ENCODE assay signal across 8 cellular contexts in genomic region chr11:63937713-63938480, GRCh38. TPM values are rescaled to one million over a fixed set of nuclear protein-coding genes. Genes with fewer than 3 reads are reported as not detected.
A peak's percentile ranks its signal among the peaks of the same experiment; 100 is the strongest.
DNase-seq lines count a peak whose midpoint lies in the region; ATAC-seq and TF ChIP-seq lines count a peak whose summit lies in the region.

No MANE protein-coding gene starts in this region.

- peak; percentile 20 for DNase-seq in DMS153 treated with DMSO at 0.1 percent for 48 hours (lab: John Stamatoyannopoulos, UW; ENCODE audit: unreplicated experiment)
- no peak for DNase-seq in DMS153 (lab: John Stamatoyannopoulos, UW)
- peak; percentile 55 for DNase-seq in NB4 (ENCODE audit: low read depth)
- DNase-seq in body of pancreas, result peak; percentile 17 to 35 (median 24)
- DNase-seq in upper lobe of left lung, result no peak

- H3K9me3 ChIP-seq in body of pancreas (no peaks in the 10 kb centered on the region), liver (ENCODE audit: control insufficient read depth in 4 of 4, low read length in 3 of 4) (no peaks in the 10 kb centered on the region), upper lobe of left lung (no peaks in the 10 kb centered on the region)

- no peak for TF ChIP-seq EP300 in upper lobe of left lung (IDR thresholded peaks at IDR 0.05)

- H3K9ac ChIP-seq in liver (ENCODE audit: low read depth in 1 of 2, low read length in 2 of 2), result peak overlapping the region in 1 of 2 donors; percentile 1

- intact Hi-C loops in body of pancreas (cut with DNase I), result no loop called here

- H3K27me3 ChIP-seq in body of pancreas (no peaks in the 10 kb centered on the region), liver (ENCODE audit: control insufficient read depth in 4 of 4, insufficient read depth in 4 of 4, low read length in 3 of 4) (no peaks in the 10 kb centered on the region), upper lobe of left lung (no peaks in the 10 kb centered on the region)

- TF ChIP-seq RAD21 in liver (IDR thresholded peaks at IDR 0.05), result no peak

- H3K4me3 ChIP-seq in NB4 (ENCODE audit: low read depth, low read length), result peak overlapping the region; percentile 69
- peak overlapping the region in 1 of 2 donors; percentile 57 for H3K4me3 ChIP-seq in body of pancreas
- H3K4me3 ChIP-seq in liver (ENCODE audit: low read depth in 1 of 3, low read length in 3 of 3), result peak overlapping the region; percentile 56 to 71 (median 69)
- H3K4me3 ChIP-seq in upper lobe of left lung, result peak overlapping the region; percentile 52 to 81 (median 80)

- peak; percentile 3 for ATAC-seq in GM21737 (IDR thresholded peaks at IDR 0.05; ENCODE audit: unreplicated experiment)
- ATAC-seq in body of pancreas, result no peak
- ATAC-seq in upper lobe of left lung (ENCODE audit: low FRiP score in 2 of 2), result peak in 1 of 2 donors; percentile 28
- no peak for ATAC-seq in HG02970 (IDR thresholded peaks at IDR 0.05; ENCODE audit: low FRiP score, unreplicated experiment)

- H3K4me1 ChIP-seq in body of pancreas (peaks cover 17% of the 10 kb centered on the region), liver (ENCODE audit: control insufficient read depth in 4 of 4, insufficient read depth in 4 of 4, low read length in 3 of 4) (peaks cover 3 to 16% (median 11%) of the 10 kb centered on the region in 4 donors), upper lobe of left lung (peaks cover 5 to 24% (median 15%) of the 10 kb centered on the region in 4 donors)

- no peak for TF ChIP-seq CTCF in NB4 (IDR thresholded peaks at IDR 0.05; ENCODE audit: low read depth, low read length)
- TF ChIP-seq CTCF in body of pancreas (IDR thresholded peaks at IDR 0.05), result no peak
- no peak for TF ChIP-seq CTCF in liver (IDR thresholded peaks at IDR 0.05; ENCODE audit: low read depth, low read length, missing input control)
- no peak for TF ChIP-seq CTCF in upper lobe of left lung (IDR thresholded peaks at IDR 0.05)

- peak overlapping the region; percentile 33 to 87 (median 64) for H3K27ac ChIP-seq in body of pancreas
- H3K27ac ChIP-seq in liver (ENCODE audit: low read depth in 1 of 2, low read length in 2 of 2), result peak overlapping the region; percentile 9 to 64
- H3K27ac ChIP-seq in upper lobe of left lung, result peak overlapping the region in 3 of 4 donors; percentile 69 to 83 (median 76)

- TF ChIP-seq POLR2A in NB4 (IDR thresholded peaks at IDR 0.05; ENCODE audit: extremely low read depth, insufficient read length) (no peak), body of pancreas (IDR thresholded peaks at IDR 0.05) (no peak), upper lobe of left lung (IDR thresholded peaks at IDR 0.05) (no peak)

- WGBS in body of pancreas, 2 donors, result 14 to 23% methylated on average over 30 of the region's 30 CpGs
- WGBS in liver, result 25% methylated on average over 30 of the region's 30 CpGs
- WGBS in upper lobe of left lung, 2 donors, result 22 to 25% methylated on average over 30 of the region's 30 CpGs

- H3K36me3 ChIP-seq in body of pancreas (replicated peaks in 1 of 2; ENCODE audit: insufficient read depth in 1 of 2, low read depth in 2 of 2) (no peaks in the 10 kb centered on the region), liver (ENCODE audit: control insufficient read depth in 4 of 4, insufficient read depth in 3 of 4, low read depth in 1 of 4, low read length in 3 of 4) (no peaks in the 10 kb centered on the region), upper lobe of left lung (peaks cover 0 to 3% (median 1%) of the 10 kb centered on the region in 4 donors)

TF ChIP-seq in liver, 16 proteins besides CTCF, POLR2A, EP300 and RAD21:
- TF ChIP-seq, protein P1, sequence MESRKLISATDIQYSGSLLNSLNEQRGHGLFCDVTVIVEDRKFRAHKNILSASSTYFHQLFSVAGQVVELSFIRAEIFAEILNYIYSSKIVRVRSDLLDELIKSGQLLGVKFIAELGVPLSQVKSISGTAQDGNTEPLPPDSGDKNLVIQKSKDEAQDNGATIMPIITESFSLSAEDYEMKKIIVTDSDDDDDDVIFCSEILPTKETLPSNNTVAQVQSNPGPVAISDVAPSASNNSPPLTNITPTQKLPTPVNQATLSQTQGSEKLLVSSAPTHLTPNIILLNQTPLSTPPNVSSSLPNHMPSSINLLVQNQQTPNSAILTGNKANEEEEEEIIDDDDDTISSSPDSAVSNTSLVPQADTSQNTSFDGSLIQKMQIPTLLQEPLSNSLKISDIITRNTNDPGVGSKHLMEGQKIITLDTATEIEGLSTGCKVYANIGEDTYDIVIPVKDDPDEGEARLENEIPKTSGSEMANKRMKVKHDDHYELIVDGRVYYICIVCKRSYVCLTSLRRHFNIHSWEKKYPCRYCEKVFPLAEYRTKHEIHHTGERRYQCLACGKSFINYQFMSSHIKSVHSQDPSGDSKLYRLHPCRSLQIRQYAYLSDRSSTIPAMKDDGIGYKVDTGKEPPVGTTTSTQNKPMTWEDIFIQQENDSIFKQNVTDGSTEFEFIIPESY (IDR thresholded peaks at IDR 0.05), result no peak
- TF ChIP-seq, protein P2, sequence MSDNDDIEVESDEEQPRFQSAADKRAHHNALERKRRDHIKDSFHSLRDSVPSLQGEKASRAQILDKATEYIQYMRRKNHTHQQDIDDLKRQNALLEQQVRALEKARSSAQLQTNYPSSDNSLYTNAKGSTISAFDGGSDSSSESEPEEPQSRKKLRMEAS (IDR thresholded peaks at IDR 0.05), result no peak
- TF ChIP-seq NR2F2 (IDR thresholded peaks at IDR 0.05) (no peak), JUND (IDR thresholded peaks at IDR 0.05) (no peak), TAF1 (conservative IDR thresholded peaks at IDR 0.05) (no peak), SP1 (IDR thresholded peaks at IDR 0.05) (no peak), HNF4G (IDR thresholded peaks at IDR 0.05) (no peak), YY1 (IDR thresholded peaks at IDR 0.05) (no peak), FOXA1 (IDR thresholded peaks at IDR 0.05) (no peak), FOXA2 (IDR thresholded peaks at IDR 0.05) (no peak)
- TF ChIP-seq, protein P3, sequence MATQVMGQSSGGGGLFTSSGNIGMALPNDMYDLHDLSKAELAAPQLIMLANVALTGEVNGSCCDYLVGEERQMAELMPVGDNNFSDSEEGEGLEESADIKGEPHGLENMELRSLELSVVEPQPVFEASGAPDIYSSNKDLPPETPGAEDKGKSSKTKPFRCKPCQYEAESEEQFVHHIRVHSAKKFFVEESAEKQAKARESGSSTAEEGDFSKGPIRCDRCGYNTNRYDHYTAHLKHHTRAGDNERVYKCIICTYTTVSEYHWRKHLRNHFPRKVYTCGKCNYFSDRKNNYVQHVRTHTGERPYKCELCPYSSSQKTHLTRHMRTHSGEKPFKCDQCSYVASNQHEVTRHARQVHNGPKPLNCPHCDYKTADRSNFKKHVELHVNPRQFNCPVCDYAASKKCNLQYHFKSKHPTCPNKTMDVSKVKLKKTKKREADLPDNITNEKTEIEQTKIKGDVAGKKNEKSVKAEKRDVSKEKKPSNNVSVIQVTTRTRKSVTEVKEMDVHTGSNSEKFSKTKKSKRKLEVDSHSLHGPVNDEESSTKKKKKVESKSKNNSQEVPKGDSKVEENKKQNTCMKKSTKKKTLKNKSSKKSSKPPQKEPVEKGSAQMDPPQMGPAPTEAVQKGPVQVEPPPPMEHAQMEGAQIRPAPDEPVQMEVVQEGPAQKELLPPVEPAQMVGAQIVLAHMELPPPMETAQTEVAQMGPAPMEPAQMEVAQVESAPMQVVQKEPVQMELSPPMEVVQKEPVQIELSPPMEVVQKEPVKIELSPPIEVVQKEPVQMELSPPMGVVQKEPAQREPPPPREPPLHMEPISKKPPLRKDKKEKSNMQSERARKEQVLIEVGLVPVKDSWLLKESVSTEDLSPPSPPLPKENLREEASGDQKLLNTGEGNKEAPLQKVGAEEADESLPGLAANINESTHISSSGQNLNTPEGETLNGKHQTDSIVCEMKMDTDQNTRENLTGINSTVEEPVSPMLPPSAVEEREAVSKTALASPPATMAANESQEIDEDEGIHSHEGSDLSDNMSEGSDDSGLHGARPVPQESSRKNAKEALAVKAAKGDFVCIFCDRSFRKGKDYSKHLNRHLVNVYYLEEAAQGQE (IDR thresholded peaks at IDR 0.05), result no peak

RNA-seq across cellular contexts. Expression of gene NAA40, which starts 0.9 kb away (rescaled TPM):
- 10 to 100 TPM; 14.3 to 21.8 TPM for total RNA-seq in body of pancreas
- 1 to 10 TPM; 5.4 to 7.3 TPM for total RNA-seq in liver
- polyA plus RNA-seq in liver, result 1 to 10 TPM; 3.0 to 4.1 TPM
- 10 to 100 TPM in 5 of 6 donors, 1 to 10 TPM in 1; 7.8 to 41.9 (median 16.5) TPM for total RNA-seq in upper lobe of left lung

RNA-seq across cellular contexts. Expression of gene RCOR2, which starts 20.9 kb away (rescaled TPM):
- total RNA-seq in body of pancreas (under 1 TPM; 0.26 to 0.33 TPM), liver (under 1 TPM in 1 of 2 donors, not detected in 1; 0.19 TPM), upper lobe of left lung (under 1 TPM in 2 of 6 donors, not detected in 4; 0.14 to 0.40 TPM)
- polyA plus RNA-seq in liver, result under 1 TPM in 1 of 2 donors, not detected in 1; 0.05 TPM

RNA-seq across cellular contexts. Expression of gene COX8A, which starts 36.5 kb away (rescaled TPM):
- 100 to 1,000 TPM in 1 of 2 donors, 10 to 100 TPM in 1; 51.9 to 184 TPM for total RNA-seq in body of pancreas
- total RNA-seq in liver, result 100 to 1,000 TPM; 250 to 368 TPM
- polyA plus RNA-seq in liver, result 100 to 1,000 TPM; 359 to 586 TPM
- total RNA-seq in upper lobe of left lung, result 100 to 1,000 TPM; 184 to 510 (median 271) TPM

RNA-seq across cellular contexts. Expression of gene OTUB1, which starts 48.3 kb away (rescaled TPM):
- 10 to 100 TPM; 20.8 to 36.3 TPM for total RNA-seq in body of pancreas
- total RNA-seq in liver, result 10 to 100 TPM; 18.8 to 21.9 TPM
- 10 to 100 TPM; 35.1 to 44.6 TPM for polyA plus RNA-seq in liver
- total RNA-seq in upper lobe of left lung, result 10 to 100 TPM; 58.6 to 95.3 (median 72.5) TPM

Comparison
In these comparisons a context has a peak if more than half of its experiments do, and no peak if none do; other contexts are left out.
1. DNase-seq: peak in DMS153 treated with DMSO at 0.1 percent for 48 hours (single experiment), NB4 (single experiment) and body of pancreas (4 of 4); none in DMS153 (single experiment) and upper lobe of left lung (0 of 2).
2. Peak in every context shown above with its lines, with median percentiles within 50 percentile points of each other: H3K27ac ChIP-seq.